8 cellular contexts compared by ENCODE assay signal in genomic region chr12:49288412-49288853, GRCh38. TPM values are rescaled to one million over a fixed set of nuclear protein-coding genes. Genes with fewer than 3 reads are reported as not detected.
DNase-seq lines count a peak whose midpoint lies in the region; ATAC-seq and TF ChIP-seq lines count a peak whose summit lies in the region.

No MANE protein-coding gene starts in this region.

- no peak overlapping the region for H3K4me3 ChIP-seq in mucosa of descending colon

- no peaks in the 10 kb centered on the region for H3K36me3 ChIP-seq in mucosa of descending colon (ENCODE audit: low read depth)

- H3K4me3 Mint-ChIP-seq in activated CD8-positive, alpha-beta T cell treated with anti-CD3 and anti-CD28 coated beads for 36 hours, result no peak overlapping the region

- POLR2A ChIA-PET in activated CD8-positive, alpha-beta T cell treated with anti-CD3 and anti-CD28 coated beads for 36 hours (lab: Charles Lee), result interaction anchor here (0.7 to 1.9 kb wide), 6 partner anchors 9 to 79 kb away, joined by 3 to 8 read pairs (median 3); partner anchors contain the start of gene SPATS2

- CTCF ChIA-PET in activated CD8-positive, alpha-beta T cell treated with anti-CD3 and anti-CD28 coated beads for 36 hours (lab: Charles Lee), result interaction anchor here (0.6 to 13.6 kb wide), 40 partner anchors 9 to 292 kb away, joined by 3 to 145 read pairs (median 4); partner anchors contain the start of genes C1QL4, DNAJC22 and TROAP

- no peaks in the 10 kb centered on the region for H3K36me3 Mint-ChIP-seq in activated CD8-positive, alpha-beta T cell treated with anti-CD3 and anti-CD28 coated beads for 36 hours (ENCODE audit: low read depth)

- TF ChIP-seq CTCF in activated CD8-positive, alpha-beta T cell treated with anti-CD3 and anti-CD28 coated beads for 36 hours (IDR thresholded peaks at IDR 0.05), result peak; percentile 95
- peak; percentile 69 for TF ChIP-seq CTCF in mucosa of descending colon (IDR thresholded peaks at IDR 0.05)

- H3K4me1 ChIP-seq in mucosa of descending colon (ENCODE audit: low read depth), result no peaks in the 10 kb centered on the region

- no peaks in the 10 kb centered on the region for H3K9me3 ChIP-seq in mucosa of descending colon

- intact Hi-C loops in activated CD8-positive, alpha-beta T cell treated with anti-CD3 and anti-CD28 coated beads for 36 hours (cut with micrococcal nuclease), result loop anchor here (2.0 kb wide), 1 partner anchor 54 kb away; no protein-coding TSS in a partner anchor
- intact Hi-C loops in mucosa of descending colon (cut with DNase I, micrococcal nuclease), result loop anchor here (10.0 kb wide), 2 partner anchors 46 to 56 kb away; partner anchors contain the start of genes C1QL4 (in 1 of the 2) and DNAJC22 (in 1 of the 2)

- no peaks in the 10 kb centered on the region for H3K4me1 Mint-ChIP-seq in activated CD8-positive, alpha-beta T cell treated with anti-CD3 and anti-CD28 coated beads for 36 hours (ENCODE audit: low read depth)

- no peak overlapping the region for H3K27ac Mint-ChIP-seq in activated CD8-positive, alpha-beta T cell treated with anti-CD3 and anti-CD28 coated beads for 36 hours

- peaks cover 22% of the 10 kb centered on the region for H3K27me3 Mint-ChIP-seq in activated CD8-positive, alpha-beta T cell treated with anti-CD3 and anti-CD28 coated beads for 36 hours

- H3K9me3 Mint-ChIP-seq in activated CD8-positive, alpha-beta T cell treated with anti-CD3 and anti-CD28 coated beads for 36 hours, result no peaks in the 10 kb centered on the region

- DNase-seq in NCI-H2196 (lab: John Stamatoyannopoulos, UW; ENCODE audit: unreplicated experiment) (peak; percentile 52), NCI-H2196 treated with DMSO at 0.1 percent for 48 hours (lab: John Stamatoyannopoulos, UW; ENCODE audit: unreplicated experiment) (no peak), NCI-H146 (lab: John Stamatoyannopoulos, UW) (peak; percentile 58), mucosa of descending colon (peak in 1 of 3 donors; percentile 78), NCI-H226 (no peak)
- DNase-seq in activated CD8-positive, alpha-beta T cell treated with anti-CD3 and anti-CD28 coated beads for 36 hours, result peak; percentile 81
- peak; percentile 60 for DNase-seq in effector CD8-positive, alpha-beta T cell (lab: John Stamatoyannopoulos, UW)
- peak; percentile 28 to 75 (median 58) for DNase-seq in stimulated activated naive CD4-positive, alpha-beta T cell (lab: John Stamatoyannopoulos, UW)

- peak; percentile 69 for ATAC-seq in activated CD8-positive, alpha-beta T cell treated with anti-CD3 and anti-CD28 coated beads for 36 hours
- ATAC-seq in mucosa of descending colon, result peak; percentile 71

RNA-seq across cellular contexts. Expression of gene PRPH, which starts 6.5 kb away (rescaled TPM):
- total RNA-seq in activated CD8-positive, alpha-beta T cell treated with anti-CD3 and anti-CD28 coated beads for 36 hours, result not detected
- 10 to 100 TPM in 1 of 3 donors, 1 to 10 TPM in 2; 5.1 to 69.5 (median 8.6) TPM for total RNA-seq in mucosa of descending colon

RNA-seq across cellular contexts. Expression of gene TUBA1C, which starts 23.6 kb away (rescaled TPM):
- total RNA-seq in activated CD8-positive, alpha-beta T cell treated with anti-CD3 and anti-CD28 coated beads for 36 hours, result 100 to 1,000 TPM; 237 to 240 TPM
- 100 to 1,000 TPM; 128 to 260 (median 236) TPM for total RNA-seq in mucosa of descending colon

RNA-seq across cellular contexts. Expression of gene TROAP, which starts 34.6 kb away (rescaled TPM):
- total RNA-seq in activated CD8-positive, alpha-beta T cell treated with anti-CD3 and anti-CD28 coated beads for 36 hours, result 10 to 100 TPM; 46.6 to 52.6 TPM
- total RNA-seq in mucosa of descending colon, result 10 to 100 TPM in 1 of 3 donors, 1 to 10 TPM in 2; 4.4 to 18.8 (median 5.8) TPM

RNA-seq across cellular contexts. Expression of gene C1QL4, which starts 48.6 kb away (rescaled TPM):
- total RNA-seq in activated CD8-positive, alpha-beta T cell treated with anti-CD3 and anti-CD28 coated beads for 36 hours, result not detected
- total RNA-seq in mucosa of descending colon, result not detected

RNA-seq across cellular contexts. Expression of gene DNAJC22, which starts 58.3 kb away (rescaled TPM):
- under 1 TPM in 1 of 2 experiments, not detected in 1; 0.14 TPM for total RNA-seq in activated CD8-positive, alpha-beta T cell treated with anti-CD3 and anti-CD28 coated beads for 36 hours
- 10 to 100 TPM in 2 of 3 donors, 1 to 10 TPM in 1; 6.7 to 45.7 (median 37.0) TPM for total RNA-seq in mucosa of descending colon

Comparison
In these comparisons a context has a peak if more than half of its experiments do, and no peak if none do; other contexts are left out.
1. DNase-seq: peak in NCI-H2196 (single experiment), NCI-H146 (single experiment), activated CD8-positive, alpha-beta T cell treated with anti-CD3 and anti-CD28 coated beads for 36 hours (single experiment), effector CD8-positive, alpha-beta T cell (single experiment) and stimulated activated naive CD4-positive, alpha-beta T cell (6 of 6); none in NCI-H2196 treated with DMSO at 0.1 percent for 48 hours (single experiment) and NCI-H226 (single experiment).
2. RNA of gene PRPH, which starts 6.5 kb away (total RNA-seq): 5.1 to 69.5 TPM in mucosa of descending colon; not detected in activated CD8-positive, alpha-beta T cell treated with anti-CD3 and anti-CD28 coated beads for 36 hours; every median in the first group is over 4 times any median in the second.